9 cellular contexts compared by ENCODE assay signal in the genomic region with DNA sequence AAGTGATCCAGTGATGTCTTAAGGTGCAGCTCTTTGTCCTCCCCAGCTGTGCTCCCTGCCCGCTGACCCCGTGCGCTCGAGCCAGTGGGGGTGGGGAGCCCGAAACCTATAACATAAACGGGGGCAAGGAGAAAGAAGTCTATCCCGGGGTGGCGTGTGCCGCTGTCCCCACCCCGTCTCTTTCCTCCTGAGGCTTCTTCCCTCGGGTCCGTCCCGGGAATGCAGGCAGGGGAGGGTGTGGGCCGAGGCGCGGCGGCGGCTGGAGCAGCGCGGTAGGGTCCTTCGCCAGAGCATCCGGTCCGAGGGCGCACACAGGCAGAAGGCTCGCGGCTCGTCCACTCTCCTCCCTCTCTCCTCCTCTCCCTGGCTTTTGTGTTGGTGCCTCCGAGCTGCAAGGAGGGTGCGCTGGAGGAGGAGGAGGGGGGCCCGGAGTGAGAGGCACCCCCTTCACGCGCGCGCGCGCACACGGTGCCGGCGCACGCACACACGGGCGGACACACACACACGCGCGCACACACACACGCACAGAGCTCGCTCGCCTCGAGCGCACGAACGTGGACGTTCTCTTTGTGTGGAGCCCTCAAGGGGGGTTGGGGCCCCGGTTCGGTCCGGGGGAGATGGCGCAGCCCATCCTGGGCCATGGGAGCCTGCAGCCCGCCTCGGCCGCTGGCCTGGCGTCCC. TPM values are rescaled to one million over a fixed set of nuclear protein-coding genes. Genes with fewer than 3 reads are reported as not detected.
A peak's percentile ranks its signal among the peaks of the same experiment; 100 is the strongest.
DNase-seq lines count a peak whose midpoint lies in the region; ATAC-seq and TF ChIP-seq lines count a peak whose summit lies in the region.
"Had no signal": no experiment of that assay in that cellular context is flagged by ENCODE, and none has a peak within 500 bp of the region (broad histone marks: within the 10 kb centered on the region; RNA-seq: fewer than 3 reads in every experiment).

A gene (plus strand): TSS at position 517 of the 681 bp plus-strand sequence. CDS start 101 bp downstream, at position 618.

- H3K36me3 Mint-ChIP-seq in effector memory CD8-positive, alpha-beta T cell (ENCODE audit: insufficient read depth) = peaks cover 11% of the 10 kb centered on the region

- intact Hi-C loops in stomach (cut with DNase I; ENCODE audit: low total_unique reads) = no loop called here

- DNase-seq in NCI-H1436 (lab: John Stamatoyannopoulos, UW) = peak; percentile 38
- no peak for DNase-seq in NCI-H1436 treated with DMSO at 0.1 percent for 48 hours (lab: John Stamatoyannopoulos, UW)
- no peak for DNase-seq in LNCaP clone FGC (ENCODE audit: low read depth)
- DNase-seq in activated CD4-positive, alpha-beta T cell treated with anti-CD3 and anti-CD28 coated beads, Interleukin-2, amount 50 U/mL, for 1 hour = peak; percentile 37
- DNase-seq in effector memory CD8-positive, alpha-beta T cell = peak; percentile 17 to 22 (median 20)
- DNase-seq in mesenteric fat pad (ENCODE audit: low spot score) = peak; percentile 87
- no peak for DNase-seq in stomach

- H3K36me3 ChIP-seq in stomach = no peaks in the 10 kb centered on the region

- H3K27ac Mint-ChIP-seq in effector memory CD8-positive, alpha-beta T cell = peak within 1 kb of the TSS; percentile 87

- TF ChIP-seq POLR2A in stomach (IDR thresholded peaks at IDR 0.05) = no peak

- no peaks in the 10 kb centered on the region for H3K27me3 Mint-ChIP-seq in effector memory CD8-positive, alpha-beta T cell

- TF ChIP-seq CTCF in LNCaP clone FGC (IDR thresholded peaks at IDR 0.05; ENCODE audit: control insufficient read depth, extremely low read depth, insufficient read depth) (no peak), stomach (IDR thresholded peaks at IDR 0.05) (no peak)

- no peak for TF ChIP-seq EP300 in stomach (IDR thresholded peaks at IDR 0.05)

- no peaks in the 10 kb centered on the region for H3K9me3 Mint-ChIP-seq in effector memory CD8-positive, alpha-beta T cell

- peak within 1 kb of the TSS in 4 of 5 donors; percentile 9 to 74 (median 47) for H3K27ac ChIP-seq in stomach
- H3K27ac ChIP-seq: C4-2B had no signal

- peak within 1 kb of the TSS; percentile 89 for H3K4me3 Mint-ChIP-seq in effector memory CD8-positive, alpha-beta T cell

- peaks cover 0 to 45% (median 17%) of the 10 kb centered on the region in 4 donors for H3K4me1 ChIP-seq in stomach

- 1 to 56% (median 22%) methylated on average over 22 to 55 of the region's 61 CpGs; no CpG with 5 or more reads in 1 of the 5 donors for WGBS in stomach, 5 donors

- peaks cover 0 to 5% (median 0%) of the 10 kb centered on the region in 4 donors for H3K9me3 ChIP-seq in stomach

- H3K4me3 ChIP-seq in LNCaP clone FGC (ENCODE audit: low read depth, low read length) = peak within 1 kb of the TSS; percentile 29
- peak within 1 kb of the TSS; percentile 42 to 60 (median 50) for H3K4me3 ChIP-seq in stomach

- peak; percentile 63 for ATAC-seq in effector memory CD8-positive, alpha-beta T cell (replicated peaks)
- no peak for ATAC-seq in HG03520 (IDR thresholded peaks at IDR 0.05; ENCODE audit: unreplicated experiment)

- H3K27me3 ChIP-seq in stomach = peaks cover 0 to 11% (median 0%) of the 10 kb centered on the region in 3 donors

- peaks cover 27 to 31% of the 10 kb centered on the region in 2 donors for H3K4me1 Mint-ChIP-seq in effector memory CD8-positive, alpha-beta T cell (ENCODE audit: low read depth in 2 of 2)

RNA-seq across cellular contexts. Expression of the gene that starts here (rescaled TPM):
- total RNA-seq in mesenteric fat pad (3.4 TPM), stomach (1 to 10 TPM in 1 of 5 donors, not detected in 4; 1.7 TPM)
- polyA plus RNA-seq in stomach = 1 to 10 TPM in 1 of 3 donors, under 1 TPM in 2; 0.75 to 1.1 (median 0.75) TPM

Comparison
In these comparisons a context has a peak if more than half of its experiments do, and no peak if none do; other contexts are left out.
1. DNase-seq: peak in NCI-H1436 (single experiment), activated CD4-positive, alpha-beta T cell treated with anti-CD3 and anti-CD28 coated beads, Interleukin-2, amount 50 U/mL, for 1 hour (single experiment), effector memory CD8-positive, alpha-beta T cell (3 of 3) and mesenteric fat pad (single experiment); none in NCI-H1436 treated with DMSO at 0.1 percent for 48 hours (single experiment), LNCaP clone FGC (single experiment) and stomach (single experiment).